ENCODE assay signal across 13 cellular contexts in genomic region chr3:24591661-24592555, GRCh38.
DNase-seq lines count a peak whose midpoint lies in the region; ATAC-seq and TF ChIP-seq lines count a peak whose summit lies in the region.
"Had no signal": no experiment of that assay in that cellular context is flagged by ENCODE, and none has a peak within 500 bp of the region (broad histone marks: within the 10 kb centered on the region; RNA-seq: fewer than 3 reads in every experiment).

No MANE protein-coding gene starts in this region.

- BruUV-seq in Caco-2 (replicated peaks; lab: Mats Ljungman, UMichigan) (TSS peak; percentile 90), mammary epithelial cell (replicated peaks; lab: Mats Ljungman, UMichigan) (TSS peak; percentile 56)

- H3K79me2 ChIP-seq in mammary epithelial cell (ENCODE audit: insufficient read depth, low read length) = no peaks in the 10 kb centered on the region

- H2BK15ac ChIP-seq in neuronal stem cell (ENCODE audit: low read length) = no peak overlapping the region

- H3K27me3 Mint-ChIP-seq in Caco-2 (ENCODE audit: insufficient read depth, unreplicated experiment) = no peaks in the 10 kb centered on the region
- H3K27me3 Mint-ChIP-seq in CD8-positive, alpha-beta T cell (ENCODE audit: low read depth) = no peaks in the 10 kb centered on the region

- peaks cover 5% of the 10 kb centered on the region for H3K36me3 Mint-ChIP-seq in Caco-2 (ENCODE audit: insufficient read depth, unreplicated experiment)
- no peaks in the 10 kb centered on the region for H3K36me3 Mint-ChIP-seq in CD8-positive, alpha-beta T cell

- H3K27ac ChIP-seq in mammary epithelial cell (ENCODE audit: insufficient read depth, low read depth, low read length) = peak overlapping the region; percentile 87
- H3K27ac ChIP-seq in neuronal stem cell (replicated peaks; ENCODE audit: low read length) = peak overlapping the region; percentile 4
- H3K27ac ChIP-seq in left lung = no peak overlapping the region
- H3K27ac ChIP-seq in CD8-positive, alpha-beta T cell (ENCODE audit: low read depth, low read length) = no peak overlapping the region
- H3K27ac ChIP-seq in psoas muscle = no peak overlapping the region

- H4K8ac ChIP-seq in neuronal stem cell (ENCODE audit: low read depth, low read length) = no peak overlapping the region

- CTCF ChIA-PET in Caco-2 (lab: Charles Lee) = no interaction called here
- CTCF ChIA-PET in mammary epithelial cell (lab: Charles Lee; ENCODE audit: low non-redundant PET) = no interaction called here
- CTCF ChIA-PET in CD8-positive, alpha-beta T cell (lab: Charles Lee) = no interaction called here

- H3K27me3 ChIP-seq in Caco-2 (replicated peaks; ENCODE audit: control insufficient read depth, insufficient read depth, low read length) = no peaks in the 10 kb centered on the region
- no peaks in the 10 kb centered on the region for H3K27me3 ChIP-seq in mammary epithelial cell (ENCODE audit: insufficient read depth, low read length)
- H3K27me3 ChIP-seq in neuronal stem cell (ENCODE audit: control insufficient read depth in 3 of 3, insufficient read depth in 3 of 3, low read depth in 1 of 3, low read length in 3 of 3) = no peaks in the 10 kb centered on the region
- H3K27me3 ChIP-seq in left lung = no peaks in the 10 kb centered on the region
- no peaks in the 10 kb centered on the region for H3K27me3 ChIP-seq in CD8-positive, alpha-beta T cell (ENCODE audit: insufficient read depth, low read length)
- H3K27me3 ChIP-seq in psoas muscle (ENCODE audit: insufficient read depth in 3 of 3, low read length in 2 of 3) = no peaks in the 10 kb centered on the region

- no peak overlapping the region for H3K23ac ChIP-seq in neuronal stem cell (ENCODE audit: low read depth, low read length, poor library complexity)

- 5% methylated on average over 5 of the region's 5 CpGs for WGBS in mammary epithelial cell (ENCODE audit: low coverage, missing lambda C conversion rate)
- no CpG with 5 or more reads among the region's 5 CpGs for WGBS in neuronal stem cell (ENCODE audit: extremely low coverage in 2 of 2, insufficient read length in 2 of 2, insufficient replicate concordance in 1 of 2), 2 donors
- 70 to 75% (median 71%) methylated on average over 5 of the region's 5 CpGs for WGBS in psoas muscle, 3 donors

- H4K20me1 ChIP-seq in mammary epithelial cell (ENCODE audit: insufficient read depth, low read length) = no peaks in the 10 kb centered on the region

- peak overlapping the region; percentile 33 for H3K27ac Mint-ChIP-seq in Caco-2 (ENCODE audit: unreplicated experiment)
- no peak overlapping the region for H3K27ac Mint-ChIP-seq in CD8-positive, alpha-beta T cell
- H3K27ac Mint-ChIP-seq: activated B cell treated with CpG ODN at 0.5 μM for 24 hours, progenitor cell of endocrine pancreas had no signal

- H3K36me3 ChIP-seq in Caco-2 (ENCODE audit: control insufficient read depth, insufficient read depth, low read length) (no peaks in the 10 kb centered on the region), mammary epithelial cell (ENCODE audit: insufficient read depth, low read length) (no peaks in the 10 kb centered on the region), neuronal stem cell (replicated peaks in 1 of 2; ENCODE audit: control insufficient read depth in 2 of 2, insufficient read depth in 2 of 2, low read length in 2 of 2) (no peaks in the 10 kb centered on the region), left lung (no peaks in the 10 kb centered on the region), psoas muscle (ENCODE audit: insufficient read depth in 1 of 2, low read depth in 1 of 2) (no peaks in the 10 kb centered on the region)
- H3K36me3 ChIP-seq in CD8-positive, alpha-beta T cell (ENCODE audit: insufficient read depth, low read length) = no peaks in the 10 kb centered on the region

- DNase-seq in Caco-2 (peak; percentile 51 to 54), LoVo (ENCODE audit: low spot score) (peak; percentile 34), mammary epithelial cell (peak; percentile 99), neuronal stem cell (ENCODE audit: low spot score) (no peak), left lung (no peak), OCI-M1 (lab: John Stamatoyannopoulos, UW) (no peak), psoas muscle (no peak)
- DNase-seq in CD8-positive, alpha-beta T cell = no peak
- DNase-seq: activated B cell treated with CpG ODN at 0.5 μM for 24 hours, C1 segment of cervical spinal cord, cortex of kidney had no signal

- peak overlapping the region; percentile 39 for H3K4me3 Mint-ChIP-seq in Caco-2 (ENCODE audit: unreplicated experiment)
- H3K4me3 Mint-ChIP-seq in CD8-positive, alpha-beta T cell = no peak overlapping the region
- H3K4me3 Mint-ChIP-seq: activated B cell treated with CpG ODN at 0.5 μM for 24 hours had no signal

- no peak overlapping the region for H2BK5ac ChIP-seq in neuronal stem cell (ENCODE audit: low read length)

- H3K4me2 ChIP-seq in mammary epithelial cell (ENCODE audit: insufficient read depth, low read depth, low read length) (peak overlapping the region; percentile 61), neuronal stem cell (ENCODE audit: insufficient read depth, low read length, poor library complexity, severe bottlenecking) (no peak overlapping the region)

- no peak overlapping the region for H2BK12ac ChIP-seq in neuronal stem cell (ENCODE audit: low read length)

- in situ Hi-C loops in mammary epithelial cell (cut with MboI; ENCODE audit: low sequenced_read_pairs in 2 of 2) = no loop called here

- no peak overlapping the region for H2BK120ac ChIP-seq in neuronal stem cell (ENCODE audit: low read depth, low read length)

- dilution Hi-C loops in mammary epithelial cell (cut with HindIII; ENCODE audit: low sequenced_read_pairs) = no loop called here

- H3K9me3 Mint-ChIP-seq in Caco-2 (ENCODE audit: unreplicated experiment) = no peaks in the 10 kb centered on the region
- peaks cover 2% of the 10 kb centered on the region for H3K9me3 Mint-ChIP-seq in CD8-positive, alpha-beta T cell
- H3K9me3 Mint-ChIP-seq: activated B cell treated with CpG ODN at 0.5 μM for 24 hours had no signal

- peaks cover 61% of the 10 kb centered on the region for H3K4me1 Mint-ChIP-seq in Caco-2 (ENCODE audit: low read depth, unreplicated experiment)
- no peaks in the 10 kb centered on the region for H3K4me1 Mint-ChIP-seq in CD8-positive, alpha-beta T cell (ENCODE audit: low read depth)

- no peak overlapping the region for H3K4ac ChIP-seq in neuronal stem cell (ENCODE audit: low read length)

- H2AFZ ChIP-seq in mammary epithelial cell (ENCODE audit: low read depth, low read length) (peak overlapping the region; percentile 60), neuronal stem cell (ENCODE audit: low read length) (no peak overlapping the region)

- H3K9me3 ChIP-seq in Caco-2 (no peaks in the 10 kb centered on the region), mammary epithelial cell (replicated peaks; ENCODE audit: insufficient read depth, low read length) (no peaks in the 10 kb centered on the region), neuronal stem cell (replicated peaks in 1 of 2; ENCODE audit: control insufficient read depth in 2 of 2, insufficient read depth in 1 of 2, low read depth in 1 of 2, low read length in 2 of 2) (no peaks in the 10 kb centered on the region), left lung (no peaks in the 10 kb centered on the region), psoas muscle (no peaks in the 10 kb centered on the region)
- H3K9me3 ChIP-seq in CD8-positive, alpha-beta T cell (ENCODE audit: low read length) = no peaks in the 10 kb centered on the region

- peaks cover 41% of the 10 kb centered on the region for H3K4me1 ChIP-seq in Caco-2
- peaks cover 43% of the 10 kb centered on the region for H3K4me1 ChIP-seq in mammary epithelial cell (ENCODE audit: insufficient read depth, low read length)
- H3K4me1 ChIP-seq in neuronal stem cell (ENCODE audit: control insufficient read depth in 2 of 2, insufficient read depth in 1 of 2, low read depth in 1 of 2, low read length in 2 of 2) = peaks cover 0 to 6% of the 10 kb centered on the region in 2 donors
- H3K4me1 ChIP-seq in left lung = no peaks in the 10 kb centered on the region
- no peaks in the 10 kb centered on the region for H3K4me1 ChIP-seq in CD8-positive, alpha-beta T cell (ENCODE audit: insufficient read depth, low read length)
- H3K4me1 ChIP-seq in psoas muscle = peaks cover 24% of the 10 kb centered on the region

- POLR2A ChIA-PET in Caco-2 (lab: Charles Lee) = no interaction called here
- POLR2A ChIA-PET in CD8-positive, alpha-beta T cell (lab: Charles Lee) = no interaction called here

- H3K79me1 ChIP-seq in neuronal stem cell (ENCODE audit: low read depth, low read length) = no peaks in the 10 kb centered on the region

- no peak overlapping the region for H3K18ac ChIP-seq in neuronal stem cell (ENCODE audit: low read length)

- H3K9ac ChIP-seq in mammary epithelial cell (ENCODE audit: insufficient read depth, low read length) (peak overlapping the region; percentile 35), neuronal stem cell (ENCODE audit: low read depth, low read length, poor library complexity) (no peak overlapping the region)

- no peak overlapping the region for H3K14ac ChIP-seq in neuronal stem cell (ENCODE audit: low read length)

- intact Hi-C loops in Caco-2 (cut with micrococcal nuclease; ENCODE audit: unreplicated experiment) (loop anchor here (1.0 to 2.0 kb wide), 2 partner anchors 36 to 141 kb away; no protein-coding TSS in a partner anchor), mammary epithelial cell (cut with micrococcal nuclease) (loop anchor here (2.0 to 5.0 kb wide), 2 partner anchors 49 to 90 kb away; no protein-coding TSS in a partner anchor), left lung (cut with DNase I) (no loop called here), psoas muscle (cut with DNase I) (no loop called here)
- intact Hi-C loops in CD8-positive, alpha-beta T cell (cut with DNase I, micrococcal nuclease) = no loop called here

- no peak for ATAC-seq in left lung
- ATAC-seq in CD8-positive, alpha-beta T cell = no peak
- no peak for ATAC-seq in psoas muscle
- ATAC-seq: HepG2 had no signal

- no peak overlapping the region for H2AK5ac ChIP-seq in neuronal stem cell (ENCODE audit: low read depth, low read length)

- H3K4me3 ChIP-seq in Caco-2 (ENCODE audit: low read depth, low read length) (no peak overlapping the region), mammary epithelial cell (replicated peaks in 1 of 3; ENCODE audit: insufficient read depth in 1 of 3, low read depth in 2 of 3, low read length in 3 of 3) (no peak overlapping the region), neuronal stem cell (ENCODE audit: low read length in 2 of 2) (no peak overlapping the region), left lung (no peak overlapping the region), psoas muscle (no peak overlapping the region)
- no peak overlapping the region for H3K4me3 ChIP-seq in CD8-positive, alpha-beta T cell (ENCODE audit: low read depth, low read length)

- TF ChIP-seq CTCF in Caco-2 (IDR thresholded peaks at IDR 0.05; ENCODE audit: insufficient read depth in 1 of 2, low read depth in 1 of 2, low read length in 1 of 2, severe bottlenecking in 1 of 2, unreplicated experiment in 1 of 2) = no peak
- no peak for TF ChIP-seq CTCF in mammary epithelial cell (conservative IDR thresholded peaks at IDR 0.05 in 1 of 2, IDR thresholded peaks at IDR 0.05 in 1 of 2; ENCODE audit: extremely low read depth in 1 of 2, insufficient read depth in 1 of 2, low read depth in 1 of 2, low read length in 2 of 2)
- TF ChIP-seq CTCF in left lung (IDR thresholded peaks at IDR 0.05) = no peak
- no peak for TF ChIP-seq CTCF in CD8-positive, alpha-beta T cell (IDR thresholded peaks at IDR 0.05)
- no peak for TF ChIP-seq CTCF in psoas muscle (IDR thresholded peaks at IDR 0.05)

- no peak overlapping the region for H4K91ac ChIP-seq in neuronal stem cell (ENCODE audit: low read depth, low read length, poor library complexity)

Comparison
In these comparisons a context has a peak if more than half of its experiments do, and no peak if none do; other contexts are left out.
1. DNase-seq: peak in Caco-2 (2 of 2), LoVo (single experiment) and mammary epithelial cell (single experiment); none in neuronal stem cell (single experiment), left lung (0 of 2), OCI-M1 (single experiment), CD8-positive, alpha-beta T cell (0 of 7) and psoas muscle (0 of 2).
2. H3K27ac ChIP-seq: peak in mammary epithelial cell (single experiment) and neuronal stem cell (single experiment); none in left lung (0 of 2), CD8-positive, alpha-beta T cell (single experiment) and psoas muscle (single experiment).
3. intact Hi-C loops: an anchor here in Caco-2 (1.0 to 2.0 kb wide) and mammary epithelial cell (2.0 to 5.0 kb wide); none called in left lung, CD8-positive, alpha-beta T cell and psoas muscle.